Comparison of ENCODE assay signal across 1 cellular context in genomic region chrX:13659057-13659456, GRCh38.
TF ChIP-seq lines count a peak whose summit lies in the region.

No MANE protein-coding gene starts in this region.

TF ChIP-seq in HCT116, 20 proteins besides CTCF, POLR2A, EP300 and RAD21 (continued from another document):
- TF ChIP-seq CEBPB (IDR thresholded peaks at IDR 0.05; ENCODE audit: low read depth), result no peak
- TF ChIP-seq CBX3 (IDR thresholded peaks at IDR 0.05; ENCODE audit: low read depth), result no peak
- no peak for TF ChIP-seq YY1 (IDR thresholded peaks at IDR 0.05; ENCODE audit: extremely low read depth, insufficient replicate concordance, low read depth, low read length)
- TF ChIP-seq EZH2 (IDR thresholded peaks at IDR 0.05), result no peak
- no peak for TF ChIP-seq JUND (IDR thresholded peaks at IDR 0.05)
- TF ChIP-seq SP1 (IDR thresholded peaks at IDR 0.05; ENCODE audit: low read depth), result no peak
